ENCODE assay signal across 14 cellular contexts in the genomic region with DNA sequence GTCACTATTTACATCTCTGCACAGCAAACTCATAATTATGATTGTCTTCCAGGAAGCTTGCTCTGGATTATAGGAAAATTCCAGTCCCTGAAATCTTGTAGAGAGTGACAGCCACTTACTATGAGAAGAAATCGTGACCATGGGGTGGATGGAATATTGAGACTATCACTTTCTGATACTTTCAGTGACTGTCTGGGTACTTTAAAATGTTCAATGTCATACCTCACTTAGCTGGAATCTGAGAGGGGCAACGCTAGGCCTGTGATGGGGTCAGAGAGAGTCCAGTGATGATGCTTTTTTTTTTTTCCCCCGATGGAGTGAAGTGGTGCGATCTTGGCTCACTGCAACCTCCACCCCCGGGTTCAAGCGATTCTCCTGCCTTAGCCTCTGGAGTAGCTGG.
"Had no signal": no experiment of that assay in that cellular context is flagged by ENCODE, and none has a peak within 500 bp of the region (broad histone marks: within the 10 kb centered on the region; RNA-seq: fewer than 3 reads in every experiment).

No MANE protein-coding gene starts in this region.

- H3K9me3 ChIP-seq: gastrocnemius medialis, neutrophil, transverse colon had no signal

- ATAC-seq: gastrocnemius medialis, left lobe of liver, right cardiac atrium had no signal

- H3K36me3 ChIP-seq: gastrocnemius medialis, neutrophil, transverse colon had no signal

- H3K27me3 ChIP-seq: dorsolateral prefrontal cortex, gastrocnemius medialis, transverse colon had no signal

- DNase-seq: central memory CD4-positive, alpha-beta T cell; cortex of kidney; dorsolateral prefrontal cortex; effector CD8-positive, alpha-beta T cell; gastrocnemius medialis; glutamatergic neuron; mammary epithelial cell; right cardiac atrium; stimulated activated CD4-positive, alpha-beta T cell treated with anti-CD3 and anti-CD28 coated beads, Interleukin-2, amount 100 ng/mL, for 48 hours; stimulated activated naive CD4-positive, alpha-beta T cell treated with Interleukin-2 at 50 U/mL for 16 hours; transverse colon had no signal

- H3K27ac ChIP-seq: neutrophil had no signal

- H3K4me3 ChIP-seq: dorsolateral prefrontal cortex, gastrocnemius medialis, smooth muscle cell, transverse colon had no signal
